ENCODE assay signal across 7 cellular contexts in the genomic region with DNA sequence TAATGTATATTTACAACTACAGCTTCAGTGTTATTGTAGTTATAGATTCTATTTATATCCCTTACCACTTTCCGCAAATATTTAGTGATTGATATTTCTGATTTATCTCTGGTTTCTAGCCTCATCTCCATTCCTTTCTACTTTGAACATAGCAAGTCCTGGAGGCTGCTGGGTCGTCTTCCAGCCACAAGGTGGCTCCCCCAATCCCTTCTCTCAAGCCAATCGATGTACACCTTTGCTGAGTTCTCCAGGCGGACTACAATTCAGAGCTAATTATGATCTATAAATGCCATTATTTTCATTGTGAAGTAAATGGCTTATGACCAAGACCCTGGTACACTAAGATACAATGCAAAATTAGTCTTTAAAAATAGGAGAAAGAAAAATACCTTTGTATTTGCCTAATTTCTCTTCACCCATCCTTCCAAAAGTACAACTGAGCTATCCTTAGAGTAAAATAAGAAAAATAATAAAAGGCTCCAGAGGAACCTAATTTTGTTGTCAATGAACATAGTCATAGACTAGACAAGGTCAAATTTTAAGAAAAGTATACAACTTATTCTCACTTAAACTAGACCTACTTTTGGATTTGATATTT.
DNase-seq lines count a peak whose midpoint lies in the region; ATAC-seq and TF ChIP-seq lines count a peak whose summit lies in the region.

No MANE protein-coding gene starts in this region.

- H3K4me1 Mint-ChIP-seq in T-cell (peaks cover 12 to 37% (median 26%) of the 10 kb centered on the region in 3 donors), MCF 10A (ENCODE audit: insufficient read depth, unreplicated experiment) (no peaks in the 10 kb centered on the region)

- H3K4me3 Mint-ChIP-seq in T-cell (no peak overlapping the region), MCF 10A (ENCODE audit: unreplicated experiment) (no peak overlapping the region)

- BruUV-seq in MCF 10A (replicated peaks; lab: Mats Ljungman, UMichigan), result no TSS peak

- DNase-seq in GM10248 (ENCODE audit: extremely low spot score), result peak; percentile 41
- DNase-seq in MV-4-11 (lab: John Stamatoyannopoulos, UW), result peak; percentile 49
- DNase-seq in T-cell, result peak; percentile 8 to 61 (median 38)
- DNase-seq in MCF 10A (ENCODE audit: unreplicated experiment), result peak; percentile 58
- DNase-seq in kidney epithelial cell (ENCODE audit: low read depth), result peak; percentile 37
- peak; percentile 27 to 28 for DNase-seq in stimulated activated CD4-positive, alpha-beta T cell treated with anti-CD3 and anti-CD28 coated beads, Interleukin-4, amount 100 ng/mL, for 48 hours (ENCODE audit: low read depth in 2 of 2)

- H3K27ac Mint-ChIP-seq in T-cell (no peak overlapping the region), MCF 10A (ENCODE audit: low read depth, unreplicated experiment) (no peak overlapping the region)

- intact Hi-C loops in MCF 10A (cut with micrococcal nuclease), result loop anchor here (1.0 to 5.0 kb wide), 2 partner anchors 91 to 310 kb away; no protein-coding TSS in a partner anchor

- POLR2A ChIA-PET in GM10248 (lab: Yijun Ruan, JAX) (no interaction called here), T-cell (lab: Charles Lee) (interaction anchor here in 1 of 2 donors (0.6 kb wide), 2 partner anchors 75 to 84 kb away, joined by 3 to 4 read pairs; no protein-coding TSS in a partner anchor), MCF 10A (lab: Yijun Ruan, JAX) (interaction anchor here (0.6 to 1.3 kb wide), 4 partner anchors 18 to 287 kb away, joined by 3 to 4 read pairs (median 3); no protein-coding TSS in a partner anchor)

- H3K9me3 Mint-ChIP-seq in T-cell (no peaks in the 10 kb centered on the region), MCF 10A (ENCODE audit: unreplicated experiment) (no peaks in the 10 kb centered on the region)

- H3K36me3 Mint-ChIP-seq in T-cell (peaks cover 8% of the 10 kb centered on the region), MCF 10A (ENCODE audit: insufficient read depth, unreplicated experiment) (no peaks in the 10 kb centered on the region)

- ATAC-seq in T-cell (replicated peaks in 1 of 4) (peak; percentile 61 to 81 (median 78)), GM21381 (IDR thresholded peaks at IDR 0.05; ENCODE audit: unreplicated experiment) (no peak)

- TF ChIP-seq CTCF in GM10248 (IDR thresholded peaks at IDR 0.05; ENCODE audit: control extremely low read depth, extremely low read depth, low read depth, missing control alignments), result peak; percentile 68
- TF ChIP-seq CTCF in MCF 10A (IDR thresholded peaks at IDR 0.05; ENCODE audit: unreplicated experiment), result peak; percentile 74
- peak; percentile 96 for TF ChIP-seq CTCF in kidney epithelial cell (IDR thresholded peaks at IDR 0.05; ENCODE audit: insufficient read depth, low read length, poor library complexity, severe bottlenecking)

- H3K27me3 Mint-ChIP-seq in T-cell (no peaks in the 10 kb centered on the region), MCF 10A (ENCODE audit: insufficient read depth, unreplicated experiment) (peaks cover 94% of the 10 kb centered on the region)

- CTCF ChIA-PET in GM10248 (lab: Yijun Ruan, JAX), result interaction anchor here (0.7 to 3.1 kb wide), 34 partner anchors 8 to 311 kb away, joined by 3 to 42 read pairs (median 4); a partner anchor contains a TSS
- CTCF ChIA-PET in T-cell (lab: Charles Lee), result interaction anchor here (0.8 to 3.4 kb wide), 16 partner anchors 8 to 311 kb away, joined by 3 to 24 read pairs (median 4); a partner anchor contains a TSS
- CTCF ChIA-PET in MCF 10A (lab: Yijun Ruan, JAX), result interaction anchor here (0.6 to 2.8 kb wide), 34 partner anchors 9 to 613 kb away, joined by 3 to 17 read pairs (median 4); a partner anchor contains a TSS

- no peaks in the 10 kb centered on the region for H3K27me3 ChIP-seq in kidney epithelial cell (ENCODE audit: control insufficient read depth, insufficient read depth, low read length)

- H3K4me3 ChIP-seq in kidney epithelial cell (ENCODE audit: low read depth, low read length), result no peak overlapping the region

- H3K36me3 ChIP-seq in kidney epithelial cell (ENCODE audit: control insufficient read depth, insufficient read depth, low read length), result no peaks in the 10 kb centered on the region
